In the genomic region with DNA sequence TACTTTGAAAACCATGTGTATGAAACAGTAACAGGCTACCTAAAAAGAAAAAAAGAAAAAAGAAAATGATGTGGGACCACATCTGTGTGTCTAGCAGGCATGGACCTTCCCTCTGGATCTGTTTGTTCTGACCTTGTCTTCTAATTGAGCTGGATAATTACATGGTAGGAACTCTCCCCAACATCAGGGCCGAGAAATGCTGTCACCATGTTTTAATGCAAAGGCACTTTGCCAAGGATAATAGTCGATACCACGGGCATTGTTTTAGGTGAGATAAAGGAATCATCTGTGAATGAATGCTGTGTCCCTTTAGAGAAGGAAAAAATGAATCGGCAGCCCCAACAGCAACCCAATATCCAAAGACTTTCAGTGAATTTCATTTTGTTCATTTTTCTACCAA, we compare ENCODE assay signal across 25 cellular contexts.
DNase-seq lines count a peak whose midpoint lies in the region; ATAC-seq, FAIRE-seq and TF ChIP-seq lines count a peak whose summit lies in the region.
"Had no signal": no experiment of that assay in that cellular context is flagged by ENCODE, and none has a peak within 500 bp of the region (broad histone marks: within the 10 kb centered on the region; RNA-seq: fewer than 3 reads in every experiment).

No MANE protein-coding gene starts in this region.

- peak overlapping the region; percentile 40 to 86 (median 83) for H3K27ac ChIP-seq in right lobe of liver
- peak overlapping the region in 1 of 2 donors; percentile 68 for H3K27ac ChIP-seq in testis
- H3K27ac ChIP-seq: foreskin keratinocyte, uterus had no signal

- intact Hi-C loops in right lobe of liver (cut with DNase I) (no loop called here), testis (cut with DNase I; ENCODE audit: low total_unique reads) (no loop called here)

- peak; percentile 12 for FAIRE-seq in GM18507 (lab: Jason Lieb, UNC)
- FAIRE-seq: bronchial epithelial cell, H54, RCC 7860 had no signal

- no peak for TF ChIP-seq POLR2A in right lobe of liver (IDR thresholded peaks at IDR 0.05)
- no peak for TF ChIP-seq POLR2A in testis (IDR thresholded peaks at IDR 0.05)

- no peak overlapping the region for H3K4me3 ChIP-seq in right lobe of liver
- H3K4me3 ChIP-seq in testis = no peak overlapping the region
- H3K4me3 ChIP-seq: colonic mucosa, MG63, uterus had no signal

- H3K27me3 ChIP-seq in right lobe of liver (no peaks in the 10 kb centered on the region), testis (no peaks in the 10 kb centered on the region)
- H3K27me3 ChIP-seq: colonic mucosa, foreskin keratinocyte, MG63, uterus had no signal

- H3K36me3 ChIP-seq in right lobe of liver (no peaks in the 10 kb centered on the region), testis (ENCODE audit: low read depth, missing control alignments) (no peaks in the 10 kb centered on the region)
- H3K36me3 ChIP-seq: colonic mucosa, MG63, uterus had no signal

- H3K4me1 ChIP-seq in right lobe of liver (peaks cover 0 to 67% (median 29%) of the 10 kb centered on the region in 4 donors), testis (peaks cover 16% of the 10 kb centered on the region)
- H3K4me1 ChIP-seq: uterus had no signal

- DNase-seq in COR-L47 (lab: John Stamatoyannopoulos, UW) (peak; percentile 50), GM18507 (ENCODE audit: extremely low spot score, insufficient read length, low read depth) (no peak), right lobe of liver (no peak), NCI-H345 treated with DMSO at 0.1 percent for 48 hours (lab: John Stamatoyannopoulos, UW; ENCODE audit: unreplicated experiment) (no peak), testis (no peak), SKM-1 (lab: John Stamatoyannopoulos, UW; ENCODE audit: unreplicated experiment) (no peak)
- DNase-seq: activated CD4-positive, alpha-beta T cell treated with anti-CD3 and anti-CD28 coated beads, Interleukin-2, amount 50 U/mL, for 48 hours; activated CD8-positive, alpha-beta memory T cell treated with anti-CD3 and anti-CD28 coated beads, Interleukin-2, amount 50 U/mL, for 4 hours; activated naive CD4-positive, alpha-beta T cell treated with anti-CD3 and anti-CD28 coated beads, Interleukin-2, amount 10 ng/mL, durations not matched to agents 7 days and 5 days; CD4-positive, CD25-positive, alpha-beta regulatory T cell; colonic mucosa; DMS 273 treated with DMSO at 0.1 percent for 48 hours; effector memory CD8-positive, alpha-beta T cell; foreskin keratinocyte; left colon; MG63; NCI-H2107; SIG-M5; stimulated activated naive CD4-positive, alpha-beta T cell; T-cell; uterus had no signal

- no peak for ATAC-seq in right lobe of liver
- ATAC-seq: effector memory CD8-positive, alpha-beta T cell; foreskin keratinocyte; T-cell had no signal

- WGBS in right lobe of liver (ENCODE audit: insufficient coverage, low coverage, low lambda C conversion rate, missing lambda C conversion rate) = 26% methylated on average over 4 of the region's 4 CpGs
- WGBS in testis, 2 donors = 44 to 53% methylated on average over 4 of the region's 4 CpGs

- no peak for TF ChIP-seq CTCF in right lobe of liver (IDR thresholded peaks at IDR 0.05)
- no peak for TF ChIP-seq CTCF in testis (IDR thresholded peaks at IDR 0.05)

- H3K9me3 ChIP-seq in right lobe of liver (no peaks in the 10 kb centered on the region), testis (no peaks in the 10 kb centered on the region)
- H3K9me3 ChIP-seq: colonic mucosa, MG63, uterus had no signal

TF ChIP-seq in PFSK-1, 5 proteins besides CTCF, POLR2A, EP300 and RAD21:
- TF ChIP-seq FOXP2 (optimal IDR thresholded peaks at IDR 0.05; ENCODE audit: borderline replicate concordance, extremely low read depth, extremely low read length, insufficient read depth) = no peak
- peak; percentile 66; the same call in 1 of the 2 replicates for TF ChIP-seq SIN3A (IDR thresholded peaks at IDR 0.05; ENCODE audit: borderline replicate concordance, insufficient read depth, low read length)
- TF ChIP-seq, protein P1, sequence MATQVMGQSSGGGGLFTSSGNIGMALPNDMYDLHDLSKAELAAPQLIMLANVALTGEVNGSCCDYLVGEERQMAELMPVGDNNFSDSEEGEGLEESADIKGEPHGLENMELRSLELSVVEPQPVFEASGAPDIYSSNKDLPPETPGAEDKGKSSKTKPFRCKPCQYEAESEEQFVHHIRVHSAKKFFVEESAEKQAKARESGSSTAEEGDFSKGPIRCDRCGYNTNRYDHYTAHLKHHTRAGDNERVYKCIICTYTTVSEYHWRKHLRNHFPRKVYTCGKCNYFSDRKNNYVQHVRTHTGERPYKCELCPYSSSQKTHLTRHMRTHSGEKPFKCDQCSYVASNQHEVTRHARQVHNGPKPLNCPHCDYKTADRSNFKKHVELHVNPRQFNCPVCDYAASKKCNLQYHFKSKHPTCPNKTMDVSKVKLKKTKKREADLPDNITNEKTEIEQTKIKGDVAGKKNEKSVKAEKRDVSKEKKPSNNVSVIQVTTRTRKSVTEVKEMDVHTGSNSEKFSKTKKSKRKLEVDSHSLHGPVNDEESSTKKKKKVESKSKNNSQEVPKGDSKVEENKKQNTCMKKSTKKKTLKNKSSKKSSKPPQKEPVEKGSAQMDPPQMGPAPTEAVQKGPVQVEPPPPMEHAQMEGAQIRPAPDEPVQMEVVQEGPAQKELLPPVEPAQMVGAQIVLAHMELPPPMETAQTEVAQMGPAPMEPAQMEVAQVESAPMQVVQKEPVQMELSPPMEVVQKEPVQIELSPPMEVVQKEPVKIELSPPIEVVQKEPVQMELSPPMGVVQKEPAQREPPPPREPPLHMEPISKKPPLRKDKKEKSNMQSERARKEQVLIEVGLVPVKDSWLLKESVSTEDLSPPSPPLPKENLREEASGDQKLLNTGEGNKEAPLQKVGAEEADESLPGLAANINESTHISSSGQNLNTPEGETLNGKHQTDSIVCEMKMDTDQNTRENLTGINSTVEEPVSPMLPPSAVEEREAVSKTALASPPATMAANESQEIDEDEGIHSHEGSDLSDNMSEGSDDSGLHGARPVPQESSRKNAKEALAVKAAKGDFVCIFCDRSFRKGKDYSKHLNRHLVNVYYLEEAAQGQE (IDR thresholded peaks at IDR 0.05; ENCODE audit: insufficient read depth in 1 of 2, low read depth in 2 of 2, low read length in 2 of 2) = peak in 1 of 2 experiments; percentile 62; a peak in 2 of 4 replicates
- peak; percentile 39; the same call in 1 of the 2 replicates for TF ChIP-seq TAF1 (IDR thresholded peaks at IDR 0.05; ENCODE audit: borderline replicate concordance, insufficient read depth, low read length)
- TF ChIP-seq POLR2AphosphoS5 (IDR thresholded peaks at IDR 0.05; ENCODE audit: low read depth, low read length) = peak; percentile 49; the same call in 1 of the 2 replicates
TF ChIP-seq in PFSK-1: peak in this region for 4.
